28 cellular contexts compared by ENCODE assay signal in the genomic region with DNA sequence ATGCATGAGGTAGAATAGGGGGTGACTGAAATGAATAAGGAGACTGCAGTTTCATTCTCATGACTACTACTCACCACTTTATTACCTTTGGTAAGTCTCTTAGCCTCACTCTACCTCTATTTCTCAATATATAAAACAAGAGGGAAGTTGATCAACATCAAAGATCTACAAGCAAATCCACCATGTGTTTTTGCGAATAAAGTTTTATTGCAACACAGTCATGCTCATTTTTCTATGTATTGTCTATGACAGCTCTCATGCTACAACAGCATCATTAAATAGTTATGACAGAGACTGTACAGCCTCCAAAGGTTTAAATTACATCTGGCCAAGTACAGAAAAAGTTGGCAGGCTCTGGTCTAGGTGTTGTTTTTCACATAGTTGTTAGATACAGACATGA.
"Had no signal": no experiment of that assay in that cellular context is flagged by ENCODE, and none has a peak within 500 bp of the region (broad histone marks: within the 10 kb centered on the region; RNA-seq: fewer than 3 reads in every experiment).

No MANE protein-coding gene starts in this region.

- H3K4me1 ChIP-seq: colonic mucosa, esophagus squamous epithelium, foreskin keratinocyte, gastrocnemius medialis had no signal

- H3K9me3 ChIP-seq: colonic mucosa, esophagus muscularis mucosa, esophagus squamous epithelium, gastrocnemius medialis, gastroesophageal sphincter, heart left ventricle, heart right ventricle had no signal

- H3K4me3 ChIP-seq: colonic mucosa, coronary artery, dorsolateral prefrontal cortex, esophagus muscularis mucosa, esophagus squamous epithelium, gastrocnemius medialis, gastroesophageal sphincter, heart left ventricle, heart right ventricle, hepatocyte had no signal

- H3K27ac ChIP-seq: colonic mucosa, coronary artery, dorsolateral prefrontal cortex, epithelial cell of prostate, esophagus muscularis mucosa, esophagus squamous epithelium, foreskin keratinocyte, gastrocnemius medialis, gastroesophageal sphincter, heart left ventricle, heart right ventricle, hepatocyte had no signal

- H3K27me3 ChIP-seq: colonic mucosa, dorsolateral prefrontal cortex, esophagus muscularis mucosa, esophagus squamous epithelium, foreskin keratinocyte, gastrocnemius medialis, gastroesophageal sphincter, heart left ventricle, heart right ventricle, hepatocyte had no signal

- FAIRE-seq: colon, endometrium, endothelial cell of umbilical vein, frontal cortex had no signal

- H3K79me2 ChIP-seq: hepatocyte had no signal

- DNase-seq: colonic mucosa; cortex of kidney; dermis blood vessel endothelial cell; dorsolateral prefrontal cortex; effector CD4-positive, alpha-beta T cell; effector CD8-positive, alpha-beta T cell; effector memory CD4-positive, alpha-beta T cell; effector memory CD8-positive, alpha-beta T cell; endodermal cell; erythroblast; esophagus squamous epithelium; foreskin keratinocyte; foreskin melanocyte; gastrocnemius medialis; glutamatergic neuron; head of caudate nucleus; heart left ventricle; heart right ventricle had no signal

- H2AFZ ChIP-seq: hepatocyte had no signal

- H3K4me2 ChIP-seq: hepatocyte had no signal

- H3K36me3 ChIP-seq: colonic mucosa, esophagus muscularis mucosa, esophagus squamous epithelium, gastrocnemius medialis, gastroesophageal sphincter, heart left ventricle, heart right ventricle had no signal

- ATAC-seq: effector memory CD8-positive, alpha-beta T cell; esophagus mucosa; foreskin keratinocyte; gastrocnemius medialis; gastroesophageal sphincter; heart left ventricle; heart right ventricle had no signal
